In genomic region chr9:87336914-87337333, GRCh38 we compare ENCODE assay signal across 8 cellular contexts.
DNase-seq lines count a peak whose midpoint lies in the region; TF ChIP-seq lines count a peak whose summit lies in the region.

No MANE protein-coding gene starts in this region.

- H3K9me3 ChIP-seq in HEK293 (ENCODE audit: control insufficient read depth, insufficient read depth, low read depth, low read length) (no peaks in the 10 kb centered on the region), left ventricle myocardium inferior (replicated peaks) (peaks cover 5% of the 10 kb centered on the region)

- intact Hi-C loops in left ventricle myocardium inferior (cut with micrococcal nuclease), result loop anchor here (5.0 kb wide), 1 partner anchor 325 kb away; no protein-coding TSS in a partner anchor

- peaks cover 56% of the 10 kb centered on the region for H3K27me3 ChIP-seq in left ventricle myocardium inferior (ENCODE audit: low read depth)

- H3K36me3 Mint-ChIP-seq in progenitor cell of endocrine pancreas (ENCODE audit: insufficient read depth), result no peaks in the 10 kb centered on the region

- H3K27ac Mint-ChIP-seq in progenitor cell of endocrine pancreas, result no peak overlapping the region

- H3K9me3 Mint-ChIP-seq in progenitor cell of endocrine pancreas (ENCODE audit: low read depth), result peaks cover 1% of the 10 kb centered on the region

- POLR2A ChIA-PET in HEK293 (lab: Yijun Ruan, JAX), result interaction anchor here (0.9 to 2.4 kb wide), 2 partner anchors 160 to 326 kb away, joined by 4 to 12 read pairs; partner anchors contain the start of gene DAPK1

- H3K4me1 Mint-ChIP-seq in progenitor cell of endocrine pancreas (ENCODE audit: low read depth), result peaks cover 16% of the 10 kb centered on the region

- H3K27ac ChIP-seq in HEK293 (ENCODE audit: extremely low read depth, low read depth, low read length) (no peak overlapping the region), left ventricle myocardium inferior (replicated peaks) (no peak overlapping the region)

- DNase-seq in DMS153 (lab: John Stamatoyannopoulos, UW), result peak; percentile 77
- DNase-seq in NCI-H524 (lab: John Stamatoyannopoulos, UW), result peak; percentile 16 to 64
- peak; percentile 81 for DNase-seq in amniotic stem cell (lab: John Stamatoyannopoulos, UW)
- no peak for DNase-seq in left ventricle myocardium inferior
- no peak for DNase-seq in progenitor cell of endocrine pancreas (ENCODE audit: low spot score, unreplicated experiment)
- no peak for DNase-seq in DMS79 (lab: John Stamatoyannopoulos, UW)
- DNase-seq in activated CD4-positive, CD25-positive, alpha-beta regulatory T cell (lab: John Stamatoyannopoulos, UW), result no peak

- CTCF ChIA-PET in HEK293 (lab: Yijun Ruan, JAX), result interaction anchor here (0.6 to 3.0 kb wide), 22 partner anchors 11 to 924 kb away, joined by 3 to 38 read pairs (median 4); partner anchors contain the start of gene DAPK1

- TF ChIP-seq CTCF in HEK293 (tag by site-specific recombination; IDR thresholded peaks at IDR 0.05) (peak; percentile 44; the same call in 1 of the 2 replicates), left ventricle myocardium inferior (IDR thresholded peaks at IDR 0.05; ENCODE audit: borderline replicate concordance) (peak; percentile 79), progenitor cell of endocrine pancreas (IDR thresholded peaks at IDR 0.05; ENCODE audit: unreplicated experiment) (peak; percentile 82)

- H3K4me3 Mint-ChIP-seq in progenitor cell of endocrine pancreas (ENCODE audit: low read depth), result peak overlapping the region; percentile 82

- H3K36me3 ChIP-seq in HEK293 (ENCODE audit: control insufficient read depth in 2 of 2, insufficient read depth in 1 of 2, low read length in 2 of 2) (no peaks in the 10 kb centered on the region), left ventricle myocardium inferior (no peaks in the 10 kb centered on the region)

- H3K4me3 ChIP-seq in HEK293 (ENCODE audit: low read depth, low read length) (peak overlapping the region; percentile 46), left ventricle myocardium inferior (peak overlapping the region; percentile 52)

- H3K4me1 ChIP-seq in HEK293 (ENCODE audit: control insufficient read depth, insufficient read depth, low read length), result no peaks in the 10 kb centered on the region; the same call in 1 of the 2 replicates
- H3K4me1 ChIP-seq in left ventricle myocardium inferior, result peaks cover 11% of the 10 kb centered on the region

- H3K27me3 Mint-ChIP-seq in progenitor cell of endocrine pancreas, result peaks cover 9% of the 10 kb centered on the region

TF ChIP-seq in HEK293, 187 proteins besides CTCF, POLR2A, EP300 and RAD21 (continues in another document):
- TF ChIP-seq ZBTB8A (tag by site-specific recombination; IDR thresholded peaks at IDR 0.05), result no peak
- TF ChIP-seq ZNF600 (tag by site-specific recombination; IDR thresholded peaks at IDR 0.05), result peak; percentile 63; the same call in 1 of the 2 replicates
- 0 out of 2 replicates have a peak, but pooled peaks have one; percentile 43 for TF ChIP-seq ZNF660 (tag by site-specific recombination; IDR thresholded peaks at IDR 0.05)
- TF ChIP-seq ZNF449 (tag by site-specific recombination; IDR thresholded peaks at IDR 0.05), result peak; percentile 52; the same call in 1 of the 2 replicates
- TF ChIP-seq ZNF23 (tag by site-specific recombination; IDR thresholded peaks at IDR 0.05; ENCODE audit: borderline replicate concordance), result no peak
- TF ChIP-seq SP7 (tag by site-specific recombination; IDR thresholded peaks at IDR 0.05), result peak; percentile 21; the same call in 1 of the 2 replicates
- TF ChIP-seq ZNF513 (tag by site-specific recombination; IDR thresholded peaks at IDR 0.05), result no peak
- TF ChIP-seq ZNF155 (tag by site-specific recombination; IDR thresholded peaks at IDR 0.05), result no peak
- no peak for TF ChIP-seq ZEB2 (tag by site-specific recombination; IDR thresholded peaks at IDR 0.05)
- TF ChIP-seq FEZF1 (tag by site-specific recombination; IDR thresholded peaks at IDR 0.05), result peak; percentile 66
- no peak for TF ChIP-seq ZBTB7A (tag by site-specific recombination; IDR thresholded peaks at IDR 0.05; ENCODE audit: low read depth)
- no peak for TF ChIP-seq ZNF76 (tag by site-specific recombination; IDR thresholded peaks at IDR 0.05; ENCODE audit: borderline replicate concordance, low read depth)
- TF ChIP-seq IKZF3 (tag by site-specific recombination; IDR thresholded peaks at IDR 0.05), result peak; percentile 26; the same call in 1 of the 2 replicates
- 0 out of 2 replicates have a peak, but pooled peaks have one; percentile 37 for TF ChIP-seq ZNF366 (tag by site-specific recombination; conservative IDR thresholded peaks at IDR 0.05)
- TF ChIP-seq SETDB1 (IDR thresholded peaks at IDR 0.05; ENCODE audit: insufficient read length, low read length), result no peak
- TF ChIP-seq PRDM10 (tag by site-specific recombination; IDR thresholded peaks at IDR 0.05), result no peak

Comparison
In these comparisons a context has a peak if more than half of its experiments do, and no peak if none do; other contexts are left out.
1. DNase-seq: peak in DMS153 (single experiment), NCI-H524 (2 of 2) and amniotic stem cell (single experiment); none in left ventricle myocardium inferior (single experiment), progenitor cell of endocrine pancreas (single experiment), DMS79 (single experiment) and activated CD4-positive, CD25-positive, alpha-beta regulatory T cell (0 of 4).
2. Peak in every context shown above with its lines, with median percentiles within 50 percentile points of each other: CTCF ChIP-seq.